Comparison of ENCODE assay signal across 8 cellular contexts in the genomic region with DNA sequence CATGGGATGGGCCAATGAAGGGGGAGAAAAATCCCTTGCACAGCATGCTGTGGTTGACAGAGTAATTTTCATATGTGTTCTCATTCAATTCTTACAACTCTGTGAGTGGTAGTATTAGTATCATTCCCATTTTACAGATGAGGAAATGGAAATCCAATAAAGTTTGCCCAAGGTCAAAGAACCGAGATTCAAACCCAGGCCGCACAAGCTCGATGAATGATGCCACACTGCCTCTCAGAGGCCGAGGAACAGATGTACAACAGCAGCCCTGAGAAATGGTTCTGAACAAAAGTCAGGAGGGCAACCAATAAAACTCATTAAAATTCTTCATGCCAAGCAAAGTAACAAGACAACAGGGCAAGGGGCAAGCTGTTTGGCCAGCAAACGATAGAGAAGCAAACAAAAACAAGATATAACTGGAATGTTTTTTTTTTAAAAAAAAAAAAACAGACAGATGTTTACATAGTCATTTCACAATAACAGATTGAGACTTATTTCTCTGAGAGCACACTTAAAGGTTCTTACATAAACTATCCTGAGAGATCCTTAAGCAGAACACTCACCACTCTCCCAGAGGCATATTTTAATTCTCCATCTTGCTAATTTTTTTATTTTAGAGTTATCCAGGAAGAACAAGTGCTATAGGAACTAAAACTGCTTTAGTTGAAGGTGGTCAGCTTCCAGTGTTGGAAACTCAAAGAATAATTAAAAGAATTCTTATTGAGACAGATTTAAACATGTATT.
A peak's percentile ranks its signal among the peaks of the same experiment; 100 is the strongest.
DNase-seq lines count a peak whose midpoint lies in the region; ATAC-seq and TF ChIP-seq lines count a peak whose summit lies in the region.

No MANE protein-coding gene starts in this region.

- H3K36me3 ChIP-seq in A673 (ENCODE audit: insufficient read depth, low read length, poor library complexity, severe bottlenecking) (no peaks in the 10 kb centered on the region), tibial nerve (no peaks in the 10 kb centered on the region), colonic mucosa (no peaks in the 10 kb centered on the region)

- BruUV-seq in A673 (replicated peaks; lab: Mats Ljungman, UMichigan): no TSS peak

- 11 to 18% methylated on average over 5 of the region's 5 CpGs for whole genome bisulfite sequencing in tibial nerve, 2 donors

- H3K9ac ChIP-seq in colonic mucosa (ENCODE audit: low read depth in 2 of 2, low read length in 2 of 2): no peak overlapping the region

- H3K4me1 ChIP-seq in A673 (ENCODE audit: insufficient read depth, low read length, poor library complexity, severe bottlenecking) (peaks cover 7% of the 10 kb centered on the region), tibial nerve (no peaks in the 10 kb centered on the region), colonic mucosa (no peaks in the 10 kb centered on the region)

- intact Hi-C loops in A673 (cut with micrococcal nuclease; ENCODE audit: unreplicated experiment) (loop anchor here (2.0 to 10.0 kb wide), 3 partner anchors 202 to 692 kb away; no protein-coding TSS in a partner anchor), colonic mucosa (cut with DNase I) (no loop called here)

- POLR2A ChIA-PET in A673 (lab: Charles Lee; ENCODE audit: low non-redundant PET): no interaction called here

- CTCF ChIA-PET in A673 (lab: Charles Lee): interaction anchor here (0.7 to 1.7 kb wide), 4 partner anchors 115 to 692 kb away, joined by 3 to 7 read pairs (median 4); no protein-coding TSS in a partner anchor

- no peak for TF ChIP-seq POLR2A in tibial nerve (IDR thresholded peaks at IDR 0.05)

- H3K9me3 ChIP-seq in A673 (ENCODE audit: low read depth, low read length, poor library complexity, severe bottlenecking) (no peaks in the 10 kb centered on the region), tibial nerve (no peaks in the 10 kb centered on the region), colonic mucosa (no peaks in the 10 kb centered on the region)

- H3K27me3 ChIP-seq in A673 (replicated peaks; ENCODE audit: insufficient read depth, low read depth, low read length, poor library complexity) (no peaks in the 10 kb centered on the region), tibial nerve (no peaks in the 10 kb centered on the region), colonic mucosa (no peaks in the 10 kb centered on the region)

- TF ChIP-seq CTCF in A673 (conservative IDR thresholded peaks at IDR 0.05; ENCODE audit: low read depth, low read length) (peak; percentile 78), GM12875 (IDR thresholded peaks at IDR 0.05; ENCODE audit: borderline replicate concordance, insufficient read depth, low read depth, low read length) (0 out of 2 replicates have a peak, but pooled peaks have one; percentile 37), tibial nerve (IDR thresholded peaks at IDR 0.05) (no peak), colonic mucosa (IDR thresholded peaks at IDR 0.05) (no peak)

- H3K4me3 ChIP-seq in A673 (ENCODE audit: low read depth, low read length, poor library complexity, severe bottlenecking): no peak overlapping the region
- H3K4me3 ChIP-seq in GM12875 (ENCODE audit: low read depth, low read length): no peak overlapping the region
- no peak overlapping the region for H3K4me3 ChIP-seq in tibial nerve
- no peak overlapping the region for H3K4me3 ChIP-seq in colonic mucosa

- no peak for ATAC-seq in HG03135 (IDR thresholded peaks at IDR 0.05; ENCODE audit: unreplicated experiment)
- no peak for ATAC-seq in GM21526 (IDR thresholded peaks at IDR 0.05; ENCODE audit: low FRiP score, unreplicated experiment)

- H3K27ac ChIP-seq in A673 (ENCODE audit: low read depth, low read length, poor library complexity, severe bottlenecking): no peak overlapping the region
- H3K27ac ChIP-seq in tibial nerve: no peak overlapping the region
- no peak overlapping the region for H3K27ac ChIP-seq in colonic mucosa

- DNase-seq in A673 (ENCODE audit: low spot score) (peak; percentile 76), NCI-H69 (lab: John Stamatoyannopoulos, UW) (peak; percentile 85), fibroblast of gingiva (ENCODE audit: low read depth) (peak; percentile 45), tibial nerve (ENCODE audit: low spot score in 2 of 2) (no peak), colonic mucosa (no peak)

- no peak for TF ChIP-seq EP300 in tibial nerve (IDR thresholded peaks at IDR 0.05)

Comparison
In these comparisons a context has a peak if more than half of its experiments do, and no peak if none do; other contexts are left out.
1. DNase-seq: peak in A673 (single experiment), NCI-H69 (single experiment) and fibroblast of gingiva (single experiment); none in tibial nerve (0 of 2) and colonic mucosa (single experiment).
2. CTCF ChIP-seq: peak in A673 (single experiment) and GM12875 (single experiment); none in tibial nerve (0 of 5) and colonic mucosa (single experiment).